Comparison of ENCODE assay signal across 1 cellular context in the genomic region with DNA sequence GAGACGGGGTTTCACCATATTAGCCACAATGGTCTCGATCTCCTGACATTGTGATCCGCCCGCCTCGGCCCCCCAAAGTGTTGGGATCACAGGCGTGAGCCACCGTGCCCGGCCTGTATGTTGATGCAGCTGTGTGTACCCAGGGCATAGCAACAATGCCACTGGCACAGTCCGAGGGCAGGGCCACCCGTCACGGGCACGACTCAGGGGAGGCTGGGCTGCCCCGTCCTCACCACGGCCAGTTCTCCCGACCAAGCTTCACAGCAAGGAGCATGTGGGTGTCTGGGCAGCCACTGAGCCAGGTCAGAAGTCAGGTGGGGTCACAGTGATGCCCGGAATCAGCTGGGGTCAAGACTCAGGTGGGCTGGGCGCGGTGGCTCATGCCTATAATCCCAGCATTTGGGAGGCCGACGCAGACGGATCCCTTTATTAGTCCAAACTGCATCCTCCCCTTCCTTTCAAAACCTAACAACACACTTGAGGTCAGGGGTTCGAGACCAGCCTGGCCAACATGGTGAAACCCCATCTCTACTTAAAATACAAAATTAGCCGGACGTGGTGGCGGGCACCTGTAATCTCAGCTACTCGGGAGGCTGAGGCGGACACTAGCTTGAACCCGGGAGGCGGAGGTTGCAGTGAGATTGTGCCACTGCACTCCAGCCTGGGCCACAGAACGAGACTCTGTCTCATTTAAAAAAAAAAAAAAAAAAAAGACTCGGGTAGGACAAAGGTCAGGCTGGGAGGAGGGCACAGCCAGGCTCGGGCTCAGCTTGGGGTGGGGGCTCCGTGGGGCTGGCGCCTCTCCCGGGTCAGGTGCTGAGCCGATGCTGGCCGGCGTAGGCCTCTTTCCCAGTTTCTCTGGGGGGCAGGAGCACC.
A peak's percentile ranks its signal among the peaks of the same experiment; 100 is the strongest.
TF ChIP-seq lines count a peak whose summit lies in the region.

No MANE protein-coding gene starts in this region.

TF ChIP-seq in K562, 482 proteins besides CTCF, POLR2A, EP300 and RAD21:
- TF ChIP-seq, protein P1, sequence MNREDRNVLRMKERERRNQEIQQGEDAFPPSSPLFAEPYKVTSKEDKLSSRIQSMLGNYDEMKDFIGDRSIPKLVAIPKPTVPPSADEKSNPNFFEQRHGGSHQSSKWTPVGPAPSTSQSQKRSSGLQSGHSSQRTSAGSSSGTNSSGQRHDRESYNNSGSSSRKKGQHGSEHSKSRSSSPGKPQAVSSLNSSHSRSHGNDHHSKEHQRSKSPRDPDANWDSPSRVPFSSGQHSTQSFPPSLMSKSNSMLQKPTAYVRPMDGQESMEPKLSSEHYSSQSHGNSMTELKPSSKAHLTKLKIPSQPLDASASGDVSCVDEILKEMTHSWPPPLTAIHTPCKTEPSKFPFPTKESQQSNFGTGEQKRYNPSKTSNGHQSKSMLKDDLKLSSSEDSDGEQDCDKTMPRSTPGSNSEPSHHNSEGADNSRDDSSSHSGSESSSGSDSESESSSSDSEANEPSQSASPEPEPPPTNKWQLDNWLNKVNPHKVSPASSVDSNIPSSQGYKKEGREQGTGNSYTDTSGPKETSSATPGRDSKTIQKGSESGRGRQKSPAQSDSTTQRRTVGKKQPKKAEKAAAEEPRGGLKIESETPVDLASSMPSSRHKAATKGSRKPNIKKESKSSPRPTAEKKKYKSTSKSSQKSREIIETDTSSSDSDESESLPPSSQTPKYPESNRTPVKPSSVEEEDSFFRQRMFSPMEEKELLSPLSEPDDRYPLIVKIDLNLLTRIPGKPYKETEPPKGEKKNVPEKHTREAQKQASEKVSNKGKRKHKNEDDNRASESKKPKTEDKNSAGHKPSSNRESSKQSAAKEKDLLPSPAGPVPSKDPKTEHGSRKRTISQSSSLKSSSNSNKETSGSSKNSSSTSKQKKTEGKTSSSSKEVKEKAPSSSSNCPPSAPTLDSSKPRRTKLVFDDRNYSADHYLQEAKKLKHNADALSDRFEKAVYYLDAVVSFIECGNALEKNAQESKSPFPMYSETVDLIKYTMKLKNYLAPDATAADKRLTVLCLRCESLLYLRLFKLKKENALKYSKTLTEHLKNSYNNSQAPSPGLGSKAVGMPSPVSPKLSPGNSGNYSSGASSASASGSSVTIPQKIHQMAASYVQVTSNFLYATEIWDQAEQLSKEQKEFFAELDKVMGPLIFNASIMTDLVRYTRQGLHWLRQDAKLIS (CRISPR knock-in tag; IDR thresholded peaks at IDR 0.05): no peak
- no peak for TF ChIP-seq CBFA2T3 (IDR thresholded peaks at IDR 0.05)
- no peak for TF ChIP-seq ZNF316 (IDR thresholded peaks at IDR 0.05)
- TF ChIP-seq TBL1XR1 (IDR thresholded peaks at IDR 0.05; ENCODE audit: low read length in 2 of 2): no peak
- TF ChIP-seq ZNF121 (CRISPR knock-in tag; conservative IDR thresholded peaks at IDR 0.05): peak; percentile 6
- TF ChIP-seq BCOR (IDR thresholded peaks at IDR 0.05): peak; percentile 56; the same call in 1 of the 2 replicates
- no peak for TF ChIP-seq HLTF (IDR thresholded peaks at IDR 0.05)
- 0 out of 2 replicates have a peak, but pooled peaks have one; percentile 29 for TF ChIP-seq ZNF384 (IDR thresholded peaks at IDR 0.05; ENCODE audit: low read depth, low read length)
- TF ChIP-seq, protein P2, sequence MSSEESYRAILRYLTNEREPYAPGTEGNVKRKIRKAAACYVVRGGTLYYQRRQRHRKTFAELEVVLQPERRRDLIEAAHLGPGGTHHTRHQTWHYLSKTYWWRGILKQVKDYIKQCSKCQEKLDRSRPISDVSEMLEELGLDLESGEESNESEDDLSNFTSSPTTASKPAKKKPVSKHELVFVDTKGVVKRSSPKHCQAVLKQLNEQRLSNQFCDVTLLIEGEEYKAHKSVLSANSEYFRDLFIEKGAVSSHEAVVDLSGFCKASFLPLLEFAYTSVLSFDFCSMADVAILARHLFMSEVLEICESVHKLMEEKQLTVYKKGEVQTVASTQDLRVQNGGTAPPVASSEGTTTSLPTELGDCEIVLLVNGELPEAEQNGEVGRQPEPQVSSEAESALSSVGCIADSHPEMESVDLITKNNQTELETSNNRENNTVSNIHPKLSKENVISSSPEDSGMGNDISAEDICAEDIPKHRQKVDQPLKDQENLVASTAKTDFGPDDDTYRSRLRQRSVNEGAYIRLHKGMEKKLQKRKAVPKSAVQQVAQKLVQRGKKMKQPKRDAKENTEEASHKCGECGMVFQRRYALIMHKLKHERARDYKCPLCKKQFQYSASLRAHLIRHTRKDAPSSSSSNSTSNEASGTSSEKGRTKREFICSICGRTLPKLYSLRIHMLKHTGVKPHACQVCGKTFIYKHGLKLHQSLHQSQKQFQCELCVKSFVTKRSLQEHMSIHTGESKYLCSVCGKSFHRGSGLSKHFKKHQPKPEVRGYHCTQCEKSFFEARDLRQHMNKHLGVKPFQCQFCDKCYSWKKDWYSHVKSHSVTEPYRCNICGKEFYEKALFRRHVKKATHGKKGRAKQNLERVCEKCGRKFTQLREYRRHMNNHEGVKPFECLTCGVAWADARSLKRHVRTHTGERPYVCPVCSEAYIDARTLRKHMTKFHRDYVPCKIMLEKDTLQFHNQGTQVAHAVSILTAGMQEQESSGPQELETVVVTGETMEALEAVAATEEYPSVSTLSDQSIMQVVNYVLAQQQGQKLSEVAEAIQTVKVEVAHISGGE (CRISPR knock-in tag; IDR thresholded peaks at IDR 0.05): 0 out of 6 replicates have a peak, but pooled peaks of 1 of the 3 experiments have one; percentile 16
